ENCODE assay signal across 19 cellular contexts in the genomic region with DNA sequence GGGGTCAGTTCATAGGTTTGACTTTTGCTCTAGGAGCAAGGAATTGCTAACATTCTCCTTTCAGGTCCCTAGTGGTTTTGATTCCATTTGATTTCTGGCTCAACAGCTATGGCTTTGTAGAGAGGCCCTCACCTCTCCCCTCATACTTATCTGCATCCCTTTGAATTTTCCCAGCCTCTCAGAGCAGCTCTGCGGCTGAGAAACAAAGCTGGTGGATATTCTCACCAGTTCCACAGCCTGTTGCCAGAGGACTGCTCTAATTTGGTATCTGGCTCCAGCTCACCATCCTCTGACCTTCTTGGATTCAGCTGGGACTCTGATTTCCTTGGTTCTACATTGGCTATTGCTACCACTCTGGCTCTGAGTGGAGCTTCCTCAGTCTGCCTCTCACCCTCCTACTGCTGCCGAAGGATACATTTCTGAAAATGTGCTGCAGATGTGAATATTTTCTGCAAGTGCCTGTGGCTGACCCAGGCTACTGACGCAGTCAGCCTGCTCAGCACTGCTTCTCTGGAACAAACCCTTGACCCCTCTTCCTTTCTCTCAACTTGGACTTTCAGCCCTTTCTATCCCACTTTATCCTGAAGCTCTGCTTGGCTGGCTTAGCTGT.
DNase-seq lines count a peak whose midpoint lies in the region; ATAC-seq and TF ChIP-seq lines count a peak whose summit lies in the region.
"Had no signal": no experiment of that assay in that cellular context is flagged by ENCODE, and none has a peak within 500 bp of the region (broad histone marks: within the 10 kb centered on the region; RNA-seq: fewer than 3 reads in every experiment).

No MANE protein-coding gene starts in this region.

- H3K36me3 ChIP-seq in adrenal gland (replicated peaks in 1 of 2): no peaks in the 10 kb centered on the region
- no peaks in the 10 kb centered on the region for H3K36me3 ChIP-seq in lower lobe of right lung

- TF ChIP-seq CTCF in adrenal gland (IDR thresholded peaks at IDR 0.05) (no peak), lower lobe of right lung (IDR thresholded peaks at IDR 0.05) (no peak)

- H3K9me3 ChIP-seq in adrenal gland (replicated peaks in 1 of 3) (no peaks in the 10 kb centered on the region), lower lobe of right lung (no peaks in the 10 kb centered on the region)
- H3K9me3 ChIP-seq: psoas muscle had no signal

- no peak overlapping the region for H3K4me3 ChIP-seq in adrenal gland
- no peak overlapping the region for H3K4me3 ChIP-seq in lower lobe of right lung
- H3K4me3 ChIP-seq: coronary artery, psoas muscle had no signal

- no peak for TF ChIP-seq POLR2A in adrenal gland (IDR thresholded peaks at IDR 0.05)

- ATAC-seq in lower lobe of right lung (peak; percentile 31 to 75), GM19324 (IDR thresholded peaks at IDR 0.05; ENCODE audit: low FRiP score, unreplicated experiment) (no peak), HG03378 (IDR thresholded peaks at IDR 0.05; ENCODE audit: unreplicated experiment) (no peak)
- no peak for ATAC-seq in activated CD8-positive, alpha-beta memory T cell treated with anti-CD3 and anti-CD28 coated beads, Interleukin-2, amount 10 ng/mL, durations not matched to agents 7 days and 5 days
- ATAC-seq: activated CD4-positive, alpha-beta T cell treated with anti-CD3 and anti-CD28 coated beads for 36 hours; natural killer cell had no signal

- no peaks in the 10 kb centered on the region for H3K27me3 ChIP-seq in adrenal gland
- H3K27me3 ChIP-seq in lower lobe of right lung (ENCODE audit: low read depth): no peaks in the 10 kb centered on the region

- 35 to 48% (median 43%) methylated on average over 3 of the region's 3 CpGs for WGBS in adrenal gland, 4 donors

- H3K27ac Mint-ChIP-seq in activated CD8-positive, alpha-beta memory T cell treated with anti-CD3 and anti-CD28 coated beads, Interleukin-2, amount 10 ng/mL, durations not matched to agents 7 days and 5 days: no peak overlapping the region
- H3K27ac Mint-ChIP-seq: activated CD4-positive, alpha-beta T cell treated with anti-CD3 and anti-CD28 coated beads for 36 hours; natural killer cell had no signal

- CTCF ChIA-PET in activated CD8-positive, alpha-beta memory T cell treated with anti-CD3 and anti-CD28 coated beads, Interleukin-2, amount 10 ng/mL, durations not matched to agents 7 days and 5 days (lab: Charles Lee): no interaction called here

- intact Hi-C loops in adrenal gland (cut with DNase I): no loop called here
- intact Hi-C loops in lower lobe of right lung (cut with DNase I): no loop called here

- no peaks in the 10 kb centered on the region for H3K9me3 Mint-ChIP-seq in activated CD8-positive, alpha-beta memory T cell treated with anti-CD3 and anti-CD28 coated beads, Interleukin-2, amount 10 ng/mL, durations not matched to agents 7 days and 5 days (ENCODE audit: low read depth)
- H3K9me3 Mint-ChIP-seq: natural killer cell had no signal

- H3K4me1 ChIP-seq in adrenal gland (replicated peaks in 1 of 2) (no peaks in the 10 kb centered on the region), lower lobe of right lung (no peaks in the 10 kb centered on the region)
- H3K4me1 ChIP-seq: psoas muscle had no signal

- DNase-seq in adrenal gland: peak in 6 of 7 donors; percentile 8 to 68 (median 30)
- DNase-seq in fibroblast of peridontal ligament (ENCODE audit: extremely low read depth): peak; percentile 44
- no peak for DNase-seq in lower lobe of right lung
- peak; percentile 88 for DNase-seq in smooth muscle cell of the brain vasculature (ENCODE audit: low read depth, low spot score)
- DNase-seq in activated CD8-positive, alpha-beta memory T cell treated with anti-CD3 and anti-CD28 coated beads, Interleukin-2, amount 10 ng/mL, durations not matched to agents 7 days and 5 days: no peak
- no peak for DNase-seq in DMS53 treated with DMSO at 0.1 percent for 48 hours (lab: John Stamatoyannopoulos, UW; ENCODE audit: unreplicated experiment)
- DNase-seq: activated CD4-positive, alpha-beta T cell treated with anti-CD3 and anti-CD28 coated beads for 36 hours; activated gamma-delta T cell; anterior cingulate cortex; natural killer cell; NCI-H1092; NCI-H2081; NCI-H510A; psoas muscle; stimulated activated naive CD4-positive, alpha-beta T cell treated with Interleukin-2 at 50 U/mL for 16 hours had no signal

- H3K27ac ChIP-seq in adrenal gland (peak overlapping the region in 2 of 5 donors; percentile 66 to 77), lower lobe of right lung (peak overlapping the region; percentile 16)
- H3K27ac ChIP-seq: psoas muscle, RWPE1 had no signal

- no peaks in the 10 kb centered on the region for H3K36me3 Mint-ChIP-seq in activated CD8-positive, alpha-beta memory T cell treated with anti-CD3 and anti-CD28 coated beads, Interleukin-2, amount 10 ng/mL, durations not matched to agents 7 days and 5 days

- peaks cover 3% of the 10 kb centered on the region for H3K27me3 Mint-ChIP-seq in activated CD8-positive, alpha-beta memory T cell treated with anti-CD3 and anti-CD28 coated beads, Interleukin-2, amount 10 ng/mL, durations not matched to agents 7 days and 5 days

- no peak overlapping the region for H3K4me3 Mint-ChIP-seq in activated CD8-positive, alpha-beta memory T cell treated with anti-CD3 and anti-CD28 coated beads, Interleukin-2, amount 10 ng/mL, durations not matched to agents 7 days and 5 days
- H3K4me3 Mint-ChIP-seq: activated CD4-positive, alpha-beta T cell treated with anti-CD3 and anti-CD28 coated beads for 36 hours; natural killer cell had no signal

- peaks cover 5% of the 10 kb centered on the region for H3K4me1 Mint-ChIP-seq in activated CD8-positive, alpha-beta memory T cell treated with anti-CD3 and anti-CD28 coated beads, Interleukin-2, amount 10 ng/mL, durations not matched to agents 7 days and 5 days
- H3K4me1 Mint-ChIP-seq: activated CD4-positive, alpha-beta T cell treated with anti-CD3 and anti-CD28 coated beads for 36 hours had no signal

Comparison
In these comparisons a context has a peak if more than half of its experiments do, and no peak if none do; other contexts are left out.
1. DNase-seq: peak in adrenal gland (6 of 7), fibroblast of peridontal ligament (single experiment) and smooth muscle cell of the brain vasculature (single experiment); none in lower lobe of right lung (single experiment), activated CD8-positive, alpha-beta memory T cell treated with anti-CD3 and anti-CD28 coated beads, Interleukin-2, amount 10 ng/mL, durations not matched to agents 7 days and 5 days (single experiment) and DMS53 treated with DMSO at 0.1 percent for 48 hours (single experiment).
2. ATAC-seq: peak in lower lobe of right lung (2 of 2); none in activated CD8-positive, alpha-beta memory T cell treated with anti-CD3 and anti-CD28 coated beads, Interleukin-2, amount 10 ng/mL, durations not matched to agents 7 days and 5 days (single experiment), GM19324 (single experiment) and HG03378 (single experiment).